8 cellular contexts compared by ENCODE assay signal in the genomic region with DNA sequence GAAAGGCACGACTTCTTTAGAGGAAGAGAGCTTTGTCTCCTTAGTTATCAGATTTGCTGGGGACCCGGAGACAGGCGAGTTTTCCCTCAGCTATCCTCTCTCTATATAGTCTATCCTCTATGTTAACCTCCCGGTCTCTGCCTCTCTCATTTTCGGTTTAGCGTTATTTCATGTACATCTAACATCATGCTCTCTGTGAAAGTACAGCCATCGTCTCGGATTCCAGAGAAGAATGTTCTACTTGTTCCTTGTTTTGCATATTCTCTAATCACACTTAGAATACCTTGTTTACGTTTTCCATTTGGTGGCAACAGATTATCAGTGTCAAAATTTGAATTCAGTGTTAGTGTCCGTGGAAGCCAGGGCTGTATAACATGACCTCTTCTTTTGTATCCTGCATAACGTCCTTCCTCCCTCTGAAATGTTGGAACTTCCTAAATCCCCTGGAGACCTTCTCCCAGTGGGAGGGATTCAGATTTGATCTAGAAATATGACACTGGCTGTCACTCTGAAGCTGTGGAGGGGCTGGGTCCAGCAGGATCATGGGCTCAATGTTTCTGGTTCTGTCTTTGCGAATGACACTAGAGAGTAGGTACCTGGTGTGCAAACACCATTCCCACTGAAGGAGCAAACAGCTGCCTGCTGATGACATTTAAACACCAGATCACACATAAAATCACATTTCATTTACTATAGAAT.
DNase-seq lines count a peak whose midpoint lies in the region; ATAC-seq lines count a peak whose summit lies in the region.

No MANE protein-coding gene starts in this region.

- peaks cover 2% of the 10 kb centered on the region for H3K4me1 ChIP-seq in effector memory CD4-positive, alpha-beta T cell (ENCODE audit: control insufficient read depth, insufficient read depth, low read length, poor library complexity, severe bottlenecking)
- peaks cover 9% of the 10 kb centered on the region for H3K4me1 ChIP-seq in mucosa of stomach (ENCODE audit: control insufficient read depth, insufficient read depth, low read length)

- H3K27me3 ChIP-seq in effector memory CD4-positive, alpha-beta T cell (replicated peaks; ENCODE audit: control insufficient read depth, insufficient read depth, low read length, poor library complexity, severe bottlenecking): peaks cover 3% of the 10 kb centered on the region
- no peaks in the 10 kb centered on the region for H3K27me3 ChIP-seq in mucosa of stomach (ENCODE audit: control insufficient read depth, insufficient read depth, low read length)

- DNase-seq in GM03348 (ENCODE audit: low spot score) (peak; percentile 12), NCI-H526 treated with DMSO at 0.1 percent for 48 hours (lab: John Stamatoyannopoulos, UW) (peak; percentile 18), NOMO-1 (lab: John Stamatoyannopoulos, UW; ENCODE audit: unreplicated experiment in 2 of 2) (no peak), AG20443 (ENCODE audit: low spot score) (no peak)
- DNase-seq in effector memory CD4-positive, alpha-beta T cell: no peak

- H3K9ac ChIP-seq in mucosa of stomach (ENCODE audit: low read length): peak overlapping the region; percentile 77

- no peak overlapping the region for H3K27ac ChIP-seq in effector memory CD4-positive, alpha-beta T cell (ENCODE audit: insufficient read depth, low read length, poor library complexity, severe bottlenecking)

- peak overlapping the region; percentile 47 for H3K4me3 ChIP-seq in effector memory CD4-positive, alpha-beta T cell (ENCODE audit: insufficient read depth, low read depth, low read length, poor library complexity, severe bottlenecking)
- peak overlapping the region; percentile 91 for H3K4me3 ChIP-seq in mucosa of stomach (ENCODE audit: low read length)

- H3K9me3 ChIP-seq in effector memory CD4-positive, alpha-beta T cell (ENCODE audit: control insufficient read depth, low read length): no peaks in the 10 kb centered on the region
- H3K9me3 ChIP-seq in mucosa of stomach (ENCODE audit: control insufficient read depth, low read length): no peaks in the 10 kb centered on the region

- peak; percentile 17 for ATAC-seq in GM21528 (IDR thresholded peaks at IDR 0.05; ENCODE audit: low FRiP score, unreplicated experiment)
- ATAC-seq in HG03469 (IDR thresholded peaks at IDR 0.05; ENCODE audit: unreplicated experiment): no peak

- no peaks in the 10 kb centered on the region for H3K36me3 ChIP-seq in effector memory CD4-positive, alpha-beta T cell (ENCODE audit: control insufficient read depth, insufficient read depth, low read length)
- no peaks in the 10 kb centered on the region for H3K36me3 ChIP-seq in mucosa of stomach (ENCODE audit: control insufficient read depth, insufficient read depth, low read length)

Comparison
In these comparisons a context has a peak if more than half of its experiments do, and no peak if none do; other contexts are left out.
1. DNase-seq: peak in GM03348 (single experiment) and NCI-H526 treated with DMSO at 0.1 percent for 48 hours (single experiment); none in effector memory CD4-positive, alpha-beta T cell (0 of 3), NOMO-1 (0 of 2) and AG20443 (single experiment).